Comparison of ENCODE assay signal across 19 cellular contexts in genomic region chr6:80465513-80465912, GRCh38.
DNase-seq lines count a peak whose midpoint lies in the region; ATAC-seq, FAIRE-seq and TF ChIP-seq lines count a peak whose summit lies in the region.
"Had no signal": no experiment of that assay in that cellular context is flagged by ENCODE, and none has a peak within 500 bp of the region (broad histone marks: within the 10 kb centered on the region; RNA-seq: fewer than 3 reads in every experiment).

No MANE protein-coding gene starts in this region.

- no peak overlapping the region; the same call in 1 of the 2 replicates for H4K5ac ChIP-seq in IMR-90 (ENCODE audit: low read depth, low read length)

- H2BK120ac ChIP-seq in IMR-90 (ENCODE audit: low read depth, low read length), result peak overlapping the region; percentile 61

- no peak for TF ChIP-seq CTCF in IMR-90 (conservative IDR thresholded peaks at IDR 0.05; ENCODE audit: low read depth, low read length)
- no peak for TF ChIP-seq CTCF in endothelial cell of umbilical vein (IDR thresholded peaks at IDR 0.05; ENCODE audit: extremely low read depth in 1 of 2, insufficient read depth in 1 of 2, low read depth in 1 of 2, low read length in 2 of 2)
- TF ChIP-seq CTCF in neural cell (IDR thresholded peaks at IDR 0.05; ENCODE audit: poor library complexity, severe bottlenecking), result no peak

- H3F3A ChIP-seq in neural cell (ENCODE audit: insufficient read depth, low read length, poor library complexity, severe bottlenecking), result peaks cover 2% of the 10 kb centered on the region

- no peak for FAIRE-seq in endothelial cell of umbilical vein (lab: Jason Lieb, UNC)
- FAIRE-seq: GM12878, GM18507 had no signal

- H2BK20ac ChIP-seq in IMR-90 (ENCODE audit: low read depth, low read length), result peak overlapping the region; percentile 31; the same call in 1 of the 2 replicates

- CTCF ChIA-PET in IMR-90 (lab: Yijun Ruan, JAX) (no interaction called here), endothelial cell of umbilical vein (lab: Charles Lee) (no interaction called here)

- ATAC-seq in IMR-90 (ENCODE audit: low read depth) (peak; percentile 54), GM18505 (IDR thresholded peaks at IDR 0.05; ENCODE audit: unreplicated experiment) (no peak)
- ATAC-seq: CD8-positive, alpha-beta T cell; GM12878; HCT116 had no signal

- peak overlapping the region; percentile 78 for H3K14ac ChIP-seq in IMR-90 (replicated peaks; ENCODE audit: low read depth, low read length)

- in situ Hi-C loops in IMR-90 (cut with MboI; ENCODE audit: low sequenced_read_pairs), result no loop called here

- H3K4me2 ChIP-seq in IMR-90 (ENCODE audit: low read depth, low read length) (no peak overlapping the region), endothelial cell of umbilical vein (ENCODE audit: insufficient read depth, low read length) (no peak overlapping the region), neural cell (ENCODE audit: low read length) (no peak overlapping the region)
- H3K4me2 ChIP-seq: BLaER1, GM23338 had no signal

- H3K27ac ChIP-seq in IMR-90 (ENCODE audit: insufficient read depth, low read length), result no peak overlapping the region
- no peak overlapping the region for H3K27ac ChIP-seq in endothelial cell of umbilical vein (ENCODE audit: insufficient read depth, low read depth, low read length)
- H3K27ac ChIP-seq in neural cell (ENCODE audit: low read length), result peak overlapping the region; percentile 94
- H3K27ac ChIP-seq: BLaER1, C4-2B had no signal

- no peak overlapping the region for H2AFZ ChIP-seq in IMR-90 (replicated peaks; ENCODE audit: low read length, poor library complexity)
- peak overlapping the region; percentile 28 for H2AFZ ChIP-seq in endothelial cell of umbilical vein (ENCODE audit: low read depth, low read length)
- no peak overlapping the region for H2AFZ ChIP-seq in neural cell (ENCODE audit: low read depth, low read length)
- H2AFZ ChIP-seq: GM23338 had no signal

- POLR2A ChIA-PET in IMR-90 (lab: Charles Lee; ENCODE audit: unreplicated experiment) (no interaction called here), endothelial cell of umbilical vein (lab: Charles Lee) (no interaction called here)

- H2BK5ac ChIP-seq in IMR-90 (ENCODE audit: low read depth, low read length, poor library complexity, severe bottlenecking), result no peak overlapping the region

- no peak overlapping the region for H2AK9ac ChIP-seq in IMR-90 (replicated peaks; ENCODE audit: low read depth, low read length, poor library complexity)

- no peak for TF ChIP-seq EP300 in neural cell (conservative IDR thresholded peaks at IDR 0.05; ENCODE audit: poor library complexity, severe bottlenecking)

- H4K91ac ChIP-seq in IMR-90 (ENCODE audit: insufficient read depth, low read depth, low read length), result no peak overlapping the region

- no peaks in the 10 kb centered on the region for H3K36me3 ChIP-seq in IMR-90 (ENCODE audit: control insufficient read depth, insufficient read depth, low read length)
- no peaks in the 10 kb centered on the region for H3K36me3 ChIP-seq in endothelial cell of umbilical vein (ENCODE audit: control insufficient read depth in 2 of 2, extremely low read depth in 1 of 2, insufficient read depth in 2 of 2, low read length in 2 of 2)
- no peaks in the 10 kb centered on the region for H3K36me3 ChIP-seq in neural cell (ENCODE audit: insufficient read depth, low read length)
- H3K36me3 ChIP-seq: BLaER1 had no signal

- H3K79me2 ChIP-seq in endothelial cell of umbilical vein (ENCODE audit: control insufficient read depth, insufficient read depth, low read length) (no peaks in the 10 kb centered on the region), neural cell (replicated peaks; ENCODE audit: insufficient read depth, low read length) (no peaks in the 10 kb centered on the region)

- H3K4me1 ChIP-seq in IMR-90 (ENCODE audit: control insufficient read depth, insufficient read depth, low read length), result no peaks in the 10 kb centered on the region
- H3K4me1 ChIP-seq in endothelial cell of umbilical vein (ENCODE audit: control insufficient read depth, extremely low read depth, insufficient read depth, low read length), result peaks cover 3% of the 10 kb centered on the region
- H3K4me1 ChIP-seq: BLaER1 had no signal

- H3K9me3 ChIP-seq in IMR-90 (ENCODE audit: control insufficient read depth, insufficient read depth, low read length) (no peaks in the 10 kb centered on the region), endothelial cell of umbilical vein (replicated peaks; ENCODE audit: control insufficient read depth, insufficient read depth, low read length) (no peaks in the 10 kb centered on the region), neural cell (ENCODE audit: low read length) (no peaks in the 10 kb centered on the region)
- H3K9me3 ChIP-seq: BLaER1, Caco-2 had no signal

- H2BK15ac ChIP-seq in IMR-90 (ENCODE audit: low read depth, low read length), result peak overlapping the region; percentile 38; the same call in 1 of the 3 replicates

- no peaks in the 10 kb centered on the region for H3K9me2 ChIP-seq in neural cell (ENCODE audit: insufficient read depth, low read length)

- H3K79me1 ChIP-seq in IMR-90 (ENCODE audit: low read depth in 1 of 2, low read length in 2 of 2), result no peaks in the 10 kb centered on the region

- no peaks in the 10 kb centered on the region for H3K27me3 ChIP-seq in IMR-90 (ENCODE audit: control insufficient read depth, insufficient read depth, low read length)
- no peaks in the 10 kb centered on the region for H3K27me3 ChIP-seq in endothelial cell of umbilical vein (ENCODE audit: control insufficient read depth in 2 of 2, insufficient read depth in 2 of 2, low read length in 2 of 2)
- no peaks in the 10 kb centered on the region for H3K27me3 ChIP-seq in neural cell (ENCODE audit: insufficient read depth, low read depth, low read length)
- H3K27me3 ChIP-seq: BLaER1 had no signal

- no peak overlapping the region for H3K9ac ChIP-seq in IMR-90 (ENCODE audit: low read depth, low read length)
- no peak overlapping the region for H3K9ac ChIP-seq in endothelial cell of umbilical vein (replicated peaks; ENCODE audit: extremely low read depth, insufficient read depth, low read length)
- H3K9ac ChIP-seq in neural cell (ENCODE audit: low read length), result peak overlapping the region; percentile 0
- H3K9ac ChIP-seq: BLaER1 had no signal

- H3K18ac ChIP-seq in IMR-90 (ENCODE audit: low read depth, low read length), result no peak overlapping the region

- no peaks in the 10 kb centered on the region for H4K20me1 ChIP-seq in IMR-90 (ENCODE audit: insufficient read depth, low read length)
- no peaks in the 10 kb centered on the region for H4K20me1 ChIP-seq in endothelial cell of umbilical vein (replicated peaks; ENCODE audit: control insufficient read depth, extremely low read depth, insufficient read depth, low read length)
- H4K20me1 ChIP-seq in neural cell (ENCODE audit: insufficient read depth), result no peaks in the 10 kb centered on the region
- H4K20me1 ChIP-seq: BLaER1 had no signal

- dilution Hi-C loops in IMR-90 (cut with HindIII; ENCODE audit: low sequenced_read_pairs, unreplicated experiment) (no loop called here), endothelial cell of umbilical vein (cut with MboI; ENCODE audit: extremely low pct_ligation_motif_present, low sequenced_read_pairs) (no loop called here)

- DNase-seq in IMR-90, result peak; percentile 36
- no peak for DNase-seq in endothelial cell of umbilical vein (ENCODE audit: low read depth, low spot score)
- DNase-seq in fibroblast of peridontal ligament (ENCODE audit: extremely low read depth), result peak; percentile 30
- DNase-seq in EL, result no peak
- DNase-seq in NCI-H2196 (lab: John Stamatoyannopoulos, UW; ENCODE audit: unreplicated experiment), result no peak
- DNase-seq: Caco-2; CD4-positive, CD25-positive, alpha-beta regulatory T cell; CD8-positive, alpha-beta T cell; DMS153; DND-41; GDM1 had no signal

- 0 out of 2 replicates have a peak overlapping the region, but pooled peaks have one; percentile 30 for H3K4ac ChIP-seq in IMR-90 (ENCODE audit: low read depth, low read length)

- H3K56ac ChIP-seq in IMR-90 (ENCODE audit: extremely low read depth, insufficient read depth, low read length), result no peak overlapping the region

- peak overlapping the region; percentile 49; the same call in 1 of the 2 replicates for H2AK5ac ChIP-seq in IMR-90 (ENCODE audit: low read depth, low read length)

- BruUV-seq in IMR-90 (replicated peaks; lab: Mats Ljungman, UMichigan) (no TSS peak), endothelial cell of umbilical vein (replicated peaks; lab: Mats Ljungman, UMichigan) (no TSS peak)

- no peak overlapping the region for H3K23ac ChIP-seq in IMR-90 (ENCODE audit: low read depth, low read length)

- TF ChIP-seq POLR2A in IMR-90 (IDR thresholded peaks at IDR 0.05; ENCODE audit: low read depth, low read length), result no peak
- TF ChIP-seq POLR2A in endothelial cell of umbilical vein (IDR thresholded peaks at IDR 0.05; ENCODE audit: low read depth, low read length), result no peak
- TF ChIP-seq POLR2A in GM18505 (IDR thresholded peaks at IDR 0.05; ENCODE audit: borderline replicate concordance, extremely low read depth, insufficient read depth, insufficient read length), result no peak

- H3K4me3 ChIP-seq in IMR-90 (ENCODE audit: insufficient read depth, low read depth, low read length) (no peak overlapping the region), endothelial cell of umbilical vein (replicated peaks in 1 of 3; ENCODE audit: insufficient read depth in 1 of 3, low read depth in 1 of 3, low read length in 3 of 3) (no peak overlapping the region), neural cell (ENCODE audit: low read length) (no peak overlapping the region)
- H3K4me3 ChIP-seq: BLaER1, GM12878, GM23338 had no signal

- no peak overlapping the region for H4K8ac ChIP-seq in IMR-90 (ENCODE audit: low read depth in 2 of 2, low read length in 2 of 2)

- TF ChIP-seq RAD21 in IMR-90 (IDR thresholded peaks at IDR 0.05; ENCODE audit: low read length) (no peak), neural cell (conservative IDR thresholded peaks at IDR 0.05) (no peak)

- intact Hi-C loops in IMR-90 (cut with micrococcal nuclease) (no loop called here), endothelial cell of umbilical vein (cut with micrococcal nuclease) (no loop called here)

- H3K9me1 ChIP-seq in IMR-90 (ENCODE audit: insufficient read depth, low read length), result no peaks in the 10 kb centered on the region
- H3K9me1 ChIP-seq in endothelial cell of umbilical vein (replicated peaks; ENCODE audit: control insufficient read depth, extremely low read depth, insufficient read depth, low read length), result no peaks in the 10 kb centered on the region

- WGBS in IMR-90 (ENCODE audit: extremely low coverage in 2 of 2, insufficient read length in 1 of 2), 2 experiments, result no CpG with 5 or more reads among the region's 2 CpGs

TF ChIP-seq in endothelial cell of umbilical vein, 7 proteins besides CTCF, POLR2A, EP300 and RAD21 (continues in another document):
- TF ChIP-seq MAX (IDR thresholded peaks at IDR 0.05; ENCODE audit: insufficient read depth, insufficient read length), result no peak

TF ChIP-seq in neural cell, 6 proteins besides CTCF, POLR2A, EP300 and RAD21 (continues in another document):
- TF ChIP-seq EZH2 (IDR thresholded peaks at IDR 0.05; ENCODE audit: borderline replicate concordance, insufficient read depth, low read length, poor library complexity, severe bottlenecking) (no peak), SMC3 (conservative IDR thresholded peaks at IDR 0.05; ENCODE audit: poor library complexity) (no peak), TAF1 (IDR thresholded peaks at IDR 0.05; ENCODE audit: low read depth) (no peak), MXI1 (conservative IDR thresholded peaks at IDR 0.05; ENCODE audit: poor library complexity, severe bottlenecking) (no peak), POLR2AphosphoS5 (IDR thresholded peaks at IDR 0.05) (no peak)

Comparison
In these comparisons a context has a peak if more than half of its experiments do, and no peak if none do; other contexts are left out.
1. DNase-seq: peak in IMR-90 (single experiment) and fibroblast of peridontal ligament (single experiment); none in endothelial cell of umbilical vein (single experiment), EL (single experiment) and NCI-H2196 (single experiment).